22 cellular contexts compared by ENCODE assay signal in genomic region chr7:78111384-78111783, GRCh38.
DNase-seq lines count a peak whose midpoint lies in the region; TF ChIP-seq lines count a peak whose summit lies in the region.
"Had no signal": no experiment of that assay in that cellular context is flagged by ENCODE, and none has a peak within 500 bp of the region (broad histone marks: within the 10 kb centered on the region; RNA-seq: fewer than 3 reads in every experiment).

No MANE protein-coding gene starts in this region.

- H3K27ac ChIP-seq in H9 (ENCODE audit: insufficient read length, low read depth, low read length) (no peak overlapping the region), neural progenitor cell (no peak overlapping the region)
- H3K27ac ChIP-seq: A549; BLaER1 treated with 17β-estradiol and CSF1 and Interleukin-3, amounts not matched to agents 10 nM and 100 nM; RWPE1 had no signal

- H2BK5ac ChIP-seq in H9 (ENCODE audit: insufficient read length, low read length): no peak overlapping the region

- no peak overlapping the region for H2AFZ ChIP-seq in H9 (ENCODE audit: low read length)
- H2AFZ ChIP-seq in neural progenitor cell (replicated peaks): no peak overlapping the region

- no peaks in the 10 kb centered on the region for H3K23me2 ChIP-seq in H9 (ENCODE audit: insufficient read length, low read depth, low read length, poor library complexity, severe bottlenecking)

- no peak overlapping the region for H4K5ac ChIP-seq in H9 (ENCODE audit: insufficient read length, low read depth, low read length)

- TF ChIP-seq CTCF in H9 (conservative IDR thresholded peaks at IDR 0.05): no peak
- no peak for TF ChIP-seq CTCF in brain (conservative IDR thresholded peaks at IDR 0.05)
- TF ChIP-seq CTCF in neural progenitor cell (IDR thresholded peaks at IDR 0.05): no peak

- H2BK15ac ChIP-seq in H9 (ENCODE audit: low read depth, low read length): no peak overlapping the region

- no peak overlapping the region for H3K4ac ChIP-seq in H9 (ENCODE audit: low read depth, low read length)

- H3K23ac ChIP-seq in H9 (ENCODE audit: insufficient read length, low read depth, low read length): no peak overlapping the region

- H3K4me1 Mint-ChIP-seq in H9: peaks cover 37 to 45% of the 10 kb centered on the region in 2 experiments
- H3K4me1 Mint-ChIP-seq in brain: peaks cover 40% of the 10 kb centered on the region
- peaks cover 43% of the 10 kb centered on the region for H3K4me1 Mint-ChIP-seq in neural progenitor cell
- H3K4me1 Mint-ChIP-seq: T-cell had no signal

- WGBS in H9 (ENCODE audit: extremely low coverage, insufficient read length, low lambda C conversion rate): no CpG with 5 or more reads among the region's 3 CpGs

- no peak overlapping the region for H3K14ac ChIP-seq in H9 (ENCODE audit: insufficient read depth, low read length)

- no peak overlapping the region for H4K91ac ChIP-seq in H9 (ENCODE audit: insufficient read length, low read depth, low read length)

- H2BK120ac ChIP-seq in H9 (ENCODE audit: low read depth, low read length, poor library complexity, severe bottlenecking): no peak overlapping the region

- H3K4me2 ChIP-seq in H9 (ENCODE audit: insufficient read depth, insufficient read length, low read length): peak overlapping the region; percentile 10
- H3K4me2 ChIP-seq in neural progenitor cell: peak overlapping the region; percentile 62
- H3K4me2 ChIP-seq: A549; BLaER1 treated with 17β-estradiol and CSF1 and Interleukin-3, amounts not matched to agents 10 nM and 100 nM had no signal

- H2BK12ac ChIP-seq in H9 (ENCODE audit: insufficient read length, low read depth, low read length): no peak overlapping the region

- no peak overlapping the region for H3K9ac ChIP-seq in H9 (ENCODE audit: extremely low read depth, insufficient read length, low read length)
- no peak overlapping the region for H3K9ac ChIP-seq in neural progenitor cell
- H3K9ac ChIP-seq: BLaER1 treated with 17β-estradiol and CSF1 and Interleukin-3, amounts not matched to agents 10 nM and 100 nM had no signal

- no peak overlapping the region for H3T11ph ChIP-seq in H9 (ENCODE audit: low read length)

- H4K8ac ChIP-seq in H9 (replicated peaks; ENCODE audit: insufficient read length, low read depth, low read length): no peak overlapping the region

- H2BK20ac ChIP-seq in H9 (ENCODE audit: low read depth, low read length, poor library complexity, severe bottlenecking): peak overlapping the region; percentile 12

- DNase-seq in H9: no peak
- DNase-seq in NCI-H2227 (lab: John Stamatoyannopoulos, UW; ENCODE audit: unreplicated experiment): peak; percentile 75
- DNase-seq in neural progenitor cell (ENCODE audit: low spot score): peak; percentile 18
- DNase-seq in NAMALWA (ENCODE audit: low spot score): no peak
- DNase-seq in COLO668 (lab: John Stamatoyannopoulos, UW; ENCODE audit: unreplicated experiment): no peak
- no peak for DNase-seq in DMS114 treated with DMSO at 0.1 percent for 48 hours (lab: John Stamatoyannopoulos, UW; ENCODE audit: unreplicated experiment)
- DNase-seq: AML-193; CD4-positive, alpha-beta T cell; COR-L47; IMR-90; KG1; MG63; NCI-H1417 treated with DMSO at 0.1 percent for 48 hours; NCI-H1930; NCI-H2107; NCI-H446 treated with DMSO at 0.1 percent for 48 hours; SHP77; T-cell had no signal

- H3K9me3 ChIP-seq in H9 (ENCODE audit: control insufficient read depth, low read depth, low read length) (no peaks in the 10 kb centered on the region), neural progenitor cell (ENCODE audit: low read depth) (no peaks in the 10 kb centered on the region)
- H3K9me3 ChIP-seq: A549, MG63 had no signal

- H3K56ac ChIP-seq in H9 (ENCODE audit: insufficient read length, low read depth, low read length): no peak overlapping the region

- H3K27me3 ChIP-seq in H9 (ENCODE audit: insufficient read depth, low read length): no peaks in the 10 kb centered on the region
- no peaks in the 10 kb centered on the region for H3K27me3 ChIP-seq in neural progenitor cell
- H3K27me3 ChIP-seq: BLaER1 treated with 17β-estradiol and CSF1 and Interleukin-3, amounts not matched to agents 10 nM and 100 nM; MG63 had no signal

- H3K27me3 Mint-ChIP-seq in H9 (ENCODE audit: low read depth) (no peaks in the 10 kb centered on the region; the same call in 1 of the 2 replicates), brain (no peaks in the 10 kb centered on the region), neural progenitor cell (ENCODE audit: insufficient read depth, low read depth) (no peaks in the 10 kb centered on the region)

- H3K4me3 ChIP-seq in neural progenitor cell: peak overlapping the region; percentile 6
- H3K4me3 ChIP-seq: A549; BLaER1 treated with 17β-estradiol and CSF1 and Interleukin-3, amounts not matched to agents 10 nM and 100 nM; MG63 had no signal

- no peak overlapping the region for H3K18ac ChIP-seq in H9 (ENCODE audit: insufficient read length, low read depth, low read length)

- H3K79me2 ChIP-seq in H9 (ENCODE audit: insufficient read depth, low read length) (no peaks in the 10 kb centered on the region), neural progenitor cell (ENCODE audit: low read depth) (no peaks in the 10 kb centered on the region)

- H3K36me3 Mint-ChIP-seq in H9 (ENCODE audit: insufficient read depth in 1 of 3, low read depth in 3 of 3) (peaks cover 0 to 9% (median 2%) of the 10 kb centered on the region in 3 experiments; a peak in 3 of 7 replicates), brain (peaks cover 27% of the 10 kb centered on the region), neural progenitor cell (no peaks in the 10 kb centered on the region)
- H3K36me3 Mint-ChIP-seq: T-cell had no signal

- no peaks in the 10 kb centered on the region for H3K79me1 ChIP-seq in H9 (ENCODE audit: insufficient read depth, low read depth, low read length, poor library complexity, severe bottlenecking)

- H3K4me1 ChIP-seq in H9 (ENCODE audit: insufficient read depth, low read length) (peaks cover 20% of the 10 kb centered on the region), neural progenitor cell (peaks cover 32% of the 10 kb centered on the region)
- H3K4me1 ChIP-seq: A549; BLaER1 treated with 17β-estradiol and CSF1 and Interleukin-3, amounts not matched to agents 10 nM and 100 nM had no signal

- H2AK5ac ChIP-seq in H9 (ENCODE audit: insufficient read length, low read length): no peak overlapping the region

- H3K9me3 Mint-ChIP-seq in H9 (peaks cover 2% of the 10 kb centered on the region in 2 experiments; a peak in 3 of 5 replicates), brain (peaks cover 3 to 20% (median 13%) of the 10 kb centered on the region in 5 experiments), neural progenitor cell (peaks cover 12% of the 10 kb centered on the region)

- H4K20me1 ChIP-seq in H9 (ENCODE audit: control insufficient read depth, insufficient read depth, insufficient read length) (no peaks in the 10 kb centered on the region), neural progenitor cell (ENCODE audit: low read depth) (no peaks in the 10 kb centered on the region)
- H4K20me1 ChIP-seq: BLaER1 treated with 17β-estradiol and CSF1 and Interleukin-3, amounts not matched to agents 10 nM and 100 nM had no signal

- H3K4me3 Mint-ChIP-seq in H9 (peak overlapping the region in 1 of 2 experiments; percentile 27; a peak in 2 of 5 replicates), brain (peak overlapping the region in 4 of 5 experiments; percentile 26 to 59 (median 54)), neural progenitor cell (peak overlapping the region; percentile 50)
- H3K4me3 Mint-ChIP-seq: CD4-positive, alpha-beta T cell; T-cell had no signal

- H3K27ac Mint-ChIP-seq in H9 (peak overlapping the region in 2 of 3 experiments; percentile 29 to 53; a peak in 5 of 7 replicates), brain (peak overlapping the region; percentile 12 to 84 (median 48)), neural progenitor cell (peak overlapping the region; percentile 40)
- H3K27ac Mint-ChIP-seq: CD4-positive, alpha-beta T cell; T-cell had no signal

- H3F3A ChIP-seq in neural progenitor cell (ENCODE audit: low read depth): peaks cover 18% of the 10 kb centered on the region

- H3K36me3 ChIP-seq in neural progenitor cell: no peaks in the 10 kb centered on the region
- H3K36me3 ChIP-seq: BLaER1 treated with 17β-estradiol and CSF1 and Interleukin-3, amounts not matched to agents 10 nM and 100 nM; MG63 had no signal

Comparison
In these comparisons a context has a peak if more than half of its experiments do, and no peak if none do; other contexts are left out.
1. DNase-seq: peak in NCI-H2227 (single experiment) and neural progenitor cell (single experiment); none in H9 (single experiment), NAMALWA (single experiment), COLO668 (single experiment) and DMS114 treated with DMSO at 0.1 percent for 48 hours (single experiment).
2. Peak in every context shown above with its lines, with median percentiles within 50 percentile points of each other: H3K27ac Mint-ChIP-seq.